Comparison of ENCODE assay signal across 1 cellular context in genomic region chr1:12039141-12039525, GRCh38.
A peak's percentile ranks its signal among the peaks of the same experiment; 100 is the strongest.
TF ChIP-seq lines count a peak whose summit lies in the region.

No MANE protein-coding gene starts in this region.

TF ChIP-seq in K562, 482 proteins besides CTCF, POLR2A, EP300 and RAD21 (continues in another document):
- TF ChIP-seq TOE1 (IDR thresholded peaks at IDR 0.05; ENCODE audit: borderline replicate concordance) = no peak
- TF ChIP-seq TOE1 (CRISPR knock-in tag; IDR thresholded peaks at IDR 0.05; ENCODE audit: borderline replicate concordance, low read depth) = no peak
- 0 out of 2 replicates have a peak, but pooled peaks have one; percentile 43 for TF ChIP-seq ZNF263 (CRISPR knock-in tag; IDR thresholded peaks at IDR 0.05; ENCODE audit: borderline replicate concordance)
- TF ChIP-seq ZNF133 (CRISPR knock-in tag; IDR thresholded peaks at IDR 0.05) = no peak
- no peak for TF ChIP-seq TBL1XR1 (IDR thresholded peaks at IDR 0.05; ENCODE audit: low read length in 2 of 2)
- TF ChIP-seq DPF2 (IDR thresholded peaks at IDR 0.05) = no peak
- TF ChIP-seq GABPB2 (CRISPR knock-in tag; conservative IDR thresholded peaks at IDR 0.05) = no peak
- no peak for TF ChIP-seq PREB (CRISPR knock-in tag; IDR thresholded peaks at IDR 0.05)
- no peak for TF ChIP-seq CHD1 (IDR thresholded peaks at IDR 0.05; ENCODE audit: low read length)
- TF ChIP-seq ZBTB43 (CRISPR knock-in tag; IDR thresholded peaks at IDR 0.05) = no peak
- 0 out of 6 replicates have a peak, but pooled peaks of 1 of the 3 experiments have one; percentile 6 for TF ChIP-seq ZBTB11 (CRISPR knock-in tag; IDR thresholded peaks at IDR 0.05)
- 0 out of 2 replicates have a peak, but pooled peaks have one; percentile 1 for TF ChIP-seq ETS1 (conservative IDR thresholded peaks at IDR 0.05; ENCODE audit: control insufficient read depth, low read depth, low read length)
- no peak for TF ChIP-seq POLR2B (IDR thresholded peaks at IDR 0.05; ENCODE audit: low read depth, partially characterized antibody)
- TF ChIP-seq TFE3 (CRISPR knock-in tag; IDR thresholded peaks at IDR 0.05) = no peak
- TF ChIP-seq ZNF589 (CRISPR knock-in tag; IDR thresholded peaks at IDR 0.05; ENCODE audit: low read depth) = peak; percentile 6; the same call in 1 of the 2 replicates
- no peak for TF ChIP-seq EP400 (IDR thresholded peaks at IDR 0.05)
- no peak for TF ChIP-seq CTCFL (IDR thresholded peaks at IDR 0.05; ENCODE audit: borderline replicate concordance, insufficient read depth, low read depth, low read length, poor library complexity, severe bottlenecking)
- no peak for TF ChIP-seq MTA1 (IDR thresholded peaks at IDR 0.05; ENCODE audit: borderline replicate concordance)
- no peak for TF ChIP-seq IRF2 (CRISPR knock-in tag; IDR thresholded peaks at IDR 0.05)
- no peak for TF ChIP-seq HLTF (IDR thresholded peaks at IDR 0.05)
- TF ChIP-seq ZNF318 (IDR thresholded peaks at IDR 0.05; ENCODE audit: borderline replicate concordance in 1 of 2, low read depth in 1 of 2) = 0 out of 4 replicates have a peak, but pooled peaks of 1 of the 2 experiments have one; percentile 0
- TF ChIP-seq SPI1 (IDR thresholded peaks at IDR 0.05; ENCODE audit: borderline replicate concordance, low read depth, low read length) = no peak
- TF ChIP-seq TSC22D4 (tag; IDR thresholded peaks at IDR 0.05) = no peak
- no peak for TF ChIP-seq ZNF197 (CRISPR knock-in tag; IDR thresholded peaks at IDR 0.05; ENCODE audit: low read depth)
- no peak for TF ChIP-seq RFX7 (CRISPR knock-in tag; IDR thresholded peaks at IDR 0.05)
- no peak for TF ChIP-seq SETDB1 (IDR thresholded peaks at IDR 0.05; ENCODE audit: low read length)
- no peak for TF ChIP-seq STAT6 (CRISPR knock-in tag; IDR thresholded peaks at IDR 0.05)
- no peak for TF ChIP-seq SRSF1 (IDR thresholded peaks at IDR 0.05; ENCODE audit: low read depth, low read length)
- no peak for TF ChIP-seq MLLT1 (IDR thresholded peaks at IDR 0.05)
- TF ChIP-seq EZH2 (IDR thresholded peaks at IDR 0.05; ENCODE audit: borderline replicate concordance, low read depth, low read length) = no peak
